In genomic region chr5:141615991-141616715, GRCh38 we compare ENCODE assay signal across 10 cellular contexts. TPM values are rescaled to one million over a fixed set of nuclear protein-coding genes. Genes with fewer than 3 reads are reported as not detected.
DNase-seq lines count a peak whose midpoint lies in the region; ATAC-seq and TF ChIP-seq lines count a peak whose summit lies in the region.
"Had no signal": no experiment of that assay in that cellular context is flagged by ENCODE, and none has a peak within 500 bp of the region (broad histone marks: within the 10 kb centered on the region; RNA-seq: fewer than 3 reads in every experiment).

No MANE protein-coding gene starts in this region.

- peak overlapping the region; percentile 95 for H3K27ac ChIP-seq in left ventricle myocardium inferior (replicated peaks)
- H3K27ac ChIP-seq in iPS-20b (ENCODE audit: low read length) = no peak overlapping the region
- peak overlapping the region; percentile 86 to 97 for H3K27ac ChIP-seq in tibial artery
- H3K27ac ChIP-seq: C4-2B had no signal

- H3K9me3 ChIP-seq in left ventricle myocardium inferior (replicated peaks) = no peaks in the 10 kb centered on the region
- no peaks in the 10 kb centered on the region for H3K9me3 ChIP-seq in iPS-20b (ENCODE audit: insufficient read depth, low read depth, low read length)
- H3K9me3 ChIP-seq in tibial artery = no peaks in the 10 kb centered on the region

- no peak for ATAC-seq in activated CD8-positive, alpha-beta T cell treated with anti-CD3 and anti-CD28 coated beads, Interleukin-2, amount 10 ng/mL, durations not matched to agents 7 days and 5 days
- ATAC-seq in left colon (no peak), GM19452 (IDR thresholded peaks at IDR 0.05; ENCODE audit: unreplicated experiment) (no peak)

- 0 out of 2 replicates have a peak overlapping the region, but pooled peaks have one; percentile 18 for H3K9ac ChIP-seq in iPS-20b (ENCODE audit: low read depth, low read length)

- peaks cover 66% of the 10 kb centered on the region for H3K36me3 Mint-ChIP-seq in activated CD8-positive, alpha-beta T cell treated with anti-CD3 and anti-CD28 coated beads, Interleukin-2, amount 10 ng/mL, durations not matched to agents 7 days and 5 days (ENCODE audit: low read depth)

- peaks cover 59% of the 10 kb centered on the region for H3K4me1 Mint-ChIP-seq in activated CD8-positive, alpha-beta T cell treated with anti-CD3 and anti-CD28 coated beads, Interleukin-2, amount 10 ng/mL, durations not matched to agents 7 days and 5 days (ENCODE audit: low read depth)

- POLR2A ChIA-PET in activated CD8-positive, alpha-beta T cell treated with anti-CD3 and anti-CD28 coated beads, Interleukin-2, amount 10 ng/mL, durations not matched to agents 7 days and 5 days (lab: Charles Lee) = interaction anchor here (1.1 to 4.2 kb wide), 5 partner anchors 8 to 21 kb away, joined by 3 to 39 read pairs (median 7); partner anchors contain the start of genes HDAC3 and RELL2

- DNase-seq in left ventricle myocardium inferior (no peak), cardiac septum (ENCODE audit: low spot score) (no peak), tibial artery (no peak), NCI-H1436 treated with DMSO at 0.1 percent for 48 hours (lab: John Stamatoyannopoulos, UW) (no peak), left colon (no peak)
- DNase-seq in activated CD8-positive, alpha-beta T cell treated with anti-CD3 and anti-CD28 coated beads, Interleukin-2, amount 10 ng/mL, durations not matched to agents 7 days and 5 days = no peak
- DNase-seq: NCI-H446 treated with DMSO at 0.1 percent for 48 hours had no signal

- peaks cover 9% of the 10 kb centered on the region for H3K36me3 ChIP-seq in left ventricle myocardium inferior
- peaks cover 28% of the 10 kb centered on the region for H3K36me3 ChIP-seq in iPS-20b (ENCODE audit: insufficient read depth, low read depth, low read length)
- peaks cover 3 to 10% (median 3%) of the 10 kb centered on the region in 3 donors for H3K36me3 ChIP-seq in tibial artery

- TF ChIP-seq CTCF in left ventricle myocardium inferior (IDR thresholded peaks at IDR 0.05; ENCODE audit: borderline replicate concordance) (no peak), tibial artery (IDR thresholded peaks at IDR 0.05) (no peak)

- peak overlapping the region; percentile 98 for H3K4me3 Mint-ChIP-seq in activated CD8-positive, alpha-beta T cell treated with anti-CD3 and anti-CD28 coated beads, Interleukin-2, amount 10 ng/mL, durations not matched to agents 7 days and 5 days

- no peaks in the 10 kb centered on the region for H3K27me3 Mint-ChIP-seq in activated CD8-positive, alpha-beta T cell treated with anti-CD3 and anti-CD28 coated beads, Interleukin-2, amount 10 ng/mL, durations not matched to agents 7 days and 5 days (ENCODE audit: low read depth)

- CTCF ChIA-PET in activated CD8-positive, alpha-beta T cell treated with anti-CD3 and anti-CD28 coated beads, Interleukin-2, amount 10 ng/mL, durations not matched to agents 7 days and 5 days (lab: Charles Lee) = interaction anchor here (0.7 to 9.0 kb wide), 7 partner anchors 8 to 92 kb away, joined by 3 to 480 read pairs (median 108); partner anchors contain the start of genes HDAC3 and RELL2

- no peaks in the 10 kb centered on the region for H3K27me3 ChIP-seq in left ventricle myocardium inferior (ENCODE audit: low read depth)
- H3K27me3 ChIP-seq in iPS-20b (ENCODE audit: insufficient read depth, low read length) = no peaks in the 10 kb centered on the region
- H3K27me3 ChIP-seq in tibial artery = no peaks in the 10 kb centered on the region

- H3K4me3 ChIP-seq in left ventricle myocardium inferior = peak overlapping the region; percentile 89
- H3K4me3 ChIP-seq in iPS-20b (ENCODE audit: low read length) = peak overlapping the region; percentile 78
- H3K4me3 ChIP-seq in tibial artery = peak overlapping the region; percentile 69 to 97

- peak overlapping the region; percentile 98 for H3K27ac Mint-ChIP-seq in activated CD8-positive, alpha-beta T cell treated with anti-CD3 and anti-CD28 coated beads, Interleukin-2, amount 10 ng/mL, durations not matched to agents 7 days and 5 days

- intact Hi-C loops in left ventricle myocardium inferior (cut with micrococcal nuclease) = no loop called here
- intact Hi-C loops in cardiac septum (cut with DNase I) = no loop called here
- intact Hi-C loops in tibial artery (cut with DNase I; ENCODE audit: low total_unique reads) = no loop called here
- intact Hi-C loops in left colon (cut with DNase I, micrococcal nuclease) = no loop called here

- no peaks in the 10 kb centered on the region for H3K9me3 Mint-ChIP-seq in activated CD8-positive, alpha-beta T cell treated with anti-CD3 and anti-CD28 coated beads, Interleukin-2, amount 10 ng/mL, durations not matched to agents 7 days and 5 days (ENCODE audit: insufficient read depth)

- peaks cover 72% of the 10 kb centered on the region for H3K4me1 ChIP-seq in left ventricle myocardium inferior
- peaks cover 21% of the 10 kb centered on the region; the same call in 1 of the 2 replicates for H3K4me1 ChIP-seq in iPS-20b (ENCODE audit: insufficient read depth, low read length)
- peaks cover 0 to 50% (median 23%) of the 10 kb centered on the region in 4 donors for H3K4me1 ChIP-seq in tibial artery

RNA-seq across cellular contexts. Expression of gene DIAPH1, which starts 2.6 kb away (rescaled TPM):
- total RNA-seq in left ventricle myocardium inferior = 53.1 TPM
- 77.7 TPM for total RNA-seq in cardiac septum
- total RNA-seq in activated CD8-positive, alpha-beta T cell treated with anti-CD3 and anti-CD28 coated beads, Interleukin-2, amount 10 ng/mL, durations not matched to agents 7 days and 5 days = 100 to 1,000 TPM; 281 to 286 TPM
- 100 to 1,000 TPM; 105 to 108 TPM for total RNA-seq in left colon

RNA-seq across cellular contexts. Expression of gene HDAC3, which starts 20.5 kb away (rescaled TPM):
- total RNA-seq in left ventricle myocardium inferior = 27.4 TPM
- 34.1 TPM for total RNA-seq in cardiac septum
- 10 to 100 TPM; 88.1 to 91.8 TPM for total RNA-seq in activated CD8-positive, alpha-beta T cell treated with anti-CD3 and anti-CD28 coated beads, Interleukin-2, amount 10 ng/mL, durations not matched to agents 7 days and 5 days
- 10 to 100 TPM; 37.8 to 40.5 TPM for total RNA-seq in left colon

RNA-seq across cellular contexts. Expression of gene RELL2, which starts 20.6 kb away (rescaled TPM):
- total RNA-seq in left ventricle myocardium inferior = 1.0 TPM
- total RNA-seq in cardiac septum = 0.70 TPM
- 10 to 100 TPM; 36.9 to 37.1 TPM for total RNA-seq in activated CD8-positive, alpha-beta T cell treated with anti-CD3 and anti-CD28 coated beads, Interleukin-2, amount 10 ng/mL, durations not matched to agents 7 days and 5 days
- 1 to 10 TPM; 2.9 to 3.5 TPM for total RNA-seq in left colon

RNA-seq across cellular contexts. Expression of gene FCHSD1, which starts 35.1 kb away (rescaled TPM):
- total RNA-seq in left ventricle myocardium inferior (4.7 TPM), cardiac septum (4.1 TPM), left colon (10 to 100 TPM; 15.0 to 19.2 TPM)
- 10 to 100 TPM; 46.9 to 47.8 TPM for total RNA-seq in activated CD8-positive, alpha-beta T cell treated with anti-CD3 and anti-CD28 coated beads, Interleukin-2, amount 10 ng/mL, durations not matched to agents 7 days and 5 days

Comparison
In these comparisons a context has a peak if more than half of its experiments do, and no peak if none do; other contexts are left out.
1. RNA of gene RELL2, which starts 20.6 kb away (total RNA-seq): 36.9 to 37.1 TPM in activated CD8-positive, alpha-beta T cell treated with anti-CD3 and anti-CD28 coated beads, Interleukin-2, amount 10 ng/mL, durations not matched to agents 7 days and 5 days; 2.9 to 3.5 TPM in left colon, 1.0 TPM in left ventricle myocardium inferior (single experiment) and 0.70 TPM in cardiac septum (single experiment); every median in the first group is over 4 times any median in the second.
2. Peak in every context shown above with its lines, with median percentiles within 50 percentile points of each other: H3K4me3 ChIP-seq.